In the genomic region with DNA sequence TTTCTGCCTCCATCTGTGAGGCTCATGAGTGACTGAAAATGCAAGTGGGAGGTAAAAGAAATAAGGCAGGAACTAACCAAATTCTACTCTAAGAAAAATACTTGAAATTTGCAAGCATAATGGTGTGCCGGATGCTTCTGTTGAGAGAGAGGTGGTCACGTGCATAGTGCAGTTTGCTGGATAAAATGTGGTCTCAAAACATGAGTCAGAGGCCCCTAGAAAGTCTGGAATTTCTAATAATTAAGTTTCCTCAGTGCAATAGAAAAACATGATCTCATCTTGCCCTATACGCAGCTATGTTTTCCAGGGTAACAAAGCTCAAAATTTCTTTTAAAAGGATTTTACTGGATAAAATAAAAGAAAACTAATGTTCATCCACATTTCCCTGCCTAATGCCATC, we compare ENCODE assay signal across 13 cellular contexts.
DNase-seq lines count a peak whose midpoint lies in the region; ATAC-seq, FAIRE-seq and TF ChIP-seq lines count a peak whose summit lies in the region.
"Had no signal": no experiment of that assay in that cellular context is flagged by ENCODE, and none has a peak within 500 bp of the region (broad histone marks: within the 10 kb centered on the region; RNA-seq: fewer than 3 reads in every experiment).

No MANE protein-coding gene starts in this region.

- no peak overlapping the region for H3K27ac ChIP-seq in endothelial cell of umbilical vein (ENCODE audit: insufficient read depth, low read depth, low read length)
- peak overlapping the region in 1 of 2 donors; percentile 42 for H3K27ac ChIP-seq in ascending aorta

- FAIRE-seq in endothelial cell of umbilical vein (lab: Jason Lieb, UNC) = no peak
- FAIRE-seq: G401.6 had no signal

- CTCF ChIA-PET in endothelial cell of umbilical vein (lab: Charles Lee) = no interaction called here

- H3K36me3 Mint-ChIP-seq in osteocyte (ENCODE audit: unreplicated experiment) (peaks cover 9% of the 10 kb centered on the region), nephron progenitor cell (ENCODE audit: low read depth) (peaks cover 14% of the 10 kb centered on the region)

- H3K9me1 ChIP-seq in endothelial cell of umbilical vein (replicated peaks; ENCODE audit: control insufficient read depth, extremely low read depth, insufficient read depth, low read length) = no peaks in the 10 kb centered on the region

- no peaks in the 10 kb centered on the region for H3K79me2 ChIP-seq in endothelial cell of umbilical vein (ENCODE audit: control insufficient read depth, insufficient read depth, low read length)

- BruUV-seq in endothelial cell of umbilical vein (replicated peaks; lab: Mats Ljungman, UMichigan) = no TSS peak

- peak overlapping the region; percentile 39 for H3K4me3 Mint-ChIP-seq in osteocyte (ENCODE audit: unreplicated experiment)
- H3K4me3 Mint-ChIP-seq in nephron progenitor cell = no peak overlapping the region
- H3K4me3 Mint-ChIP-seq: central memory CD8-positive, alpha-beta T cell; H9; stimulated activated naive CD8-positive, alpha-beta T cell treated with anti-CD3 and anti-CD28 coated beads, Interleukin-15, amount 100 ng/mL, for 72 hours had no signal

- no peaks in the 10 kb centered on the region for H3K27me3 Mint-ChIP-seq in osteocyte (ENCODE audit: unreplicated experiment)
- H3K27me3 Mint-ChIP-seq in nephron progenitor cell (ENCODE audit: low read depth, poor library complexity) = peaks cover 11% of the 10 kb centered on the region
- H3K27me3 Mint-ChIP-seq: central memory CD8-positive, alpha-beta T cell; stimulated activated naive CD8-positive, alpha-beta T cell treated with anti-CD3 and anti-CD28 coated beads, Interleukin-15, amount 100 ng/mL, for 72 hours had no signal

- no peak overlapping the region for H3K4me2 ChIP-seq in endothelial cell of umbilical vein (ENCODE audit: insufficient read depth, low read length)

- dilution Hi-C loops in endothelial cell of umbilical vein (cut with MboI; ENCODE audit: extremely low pct_ligation_motif_present, low sequenced_read_pairs) = no loop called here

- H3K9me3 ChIP-seq in endothelial cell of umbilical vein (replicated peaks; ENCODE audit: control insufficient read depth, insufficient read depth, low read length) (no peaks in the 10 kb centered on the region), ascending aorta (peaks cover 0 to 8% of the 10 kb centered on the region in 2 donors)

- H3K36me3 ChIP-seq in endothelial cell of umbilical vein (ENCODE audit: control insufficient read depth in 2 of 2, extremely low read depth in 1 of 2, insufficient read depth in 2 of 2, low read length in 2 of 2) (no peaks in the 10 kb centered on the region), ascending aorta (no peaks in the 10 kb centered on the region)

- TF ChIP-seq POLR2A in endothelial cell of umbilical vein (IDR thresholded peaks at IDR 0.05; ENCODE audit: low read depth, low read length) = no peak

- H3K27ac Mint-ChIP-seq in osteocyte (ENCODE audit: unreplicated experiment) (peak overlapping the region; percentile 93), nephron progenitor cell (no peak overlapping the region)
- H3K27ac Mint-ChIP-seq: H9; stimulated activated naive CD8-positive, alpha-beta T cell treated with anti-CD3 and anti-CD28 coated beads, Interleukin-15, amount 100 ng/mL, for 72 hours had no signal

- peak; percentile 48 for DNase-seq in Daoy (ENCODE audit: low read depth)
- peak; percentile 91 for DNase-seq in RPMI7951 (ENCODE audit: low read depth)
- DNase-seq in endothelial cell of umbilical vein (ENCODE audit: low read depth, low spot score) = peak; percentile 50
- DNase-seq in osteocyte (ENCODE audit: extremely low spot score, unreplicated experiment) = no peak
- DNase-seq in ascending aorta (ENCODE audit: low spot score in 2 of 2) = no peak
- DNase-seq in nephron progenitor cell = no peak
- DNase-seq in left lobe of liver (ENCODE audit: low spot score) = no peak
- DNase-seq: activated CD4-positive, alpha-beta T cell treated with anti-CD3 and anti-CD28 coated beads, Interleukin-2, amount 50 U/mL, for 48 hours; H9; stimulated activated naive CD8-positive, alpha-beta T cell treated with anti-CD3 and anti-CD28 coated beads, Interleukin-15, amount 100 ng/mL, for 72 hours had no signal

- no peaks in the 10 kb centered on the region for H4K20me1 ChIP-seq in endothelial cell of umbilical vein (replicated peaks; ENCODE audit: control insufficient read depth, extremely low read depth, insufficient read depth, low read length)

- POLR2A ChIA-PET in endothelial cell of umbilical vein (lab: Charles Lee) = no interaction called here

- ATAC-seq in GM19397 (IDR thresholded peaks at IDR 0.05; ENCODE audit: unreplicated experiment) (no peak), left lobe of liver (no peak)
- ATAC-seq: stimulated activated naive CD8-positive, alpha-beta T cell treated with anti-CD3 and anti-CD28 coated beads, Interleukin-15, amount 100 ng/mL, for 72 hours had no signal

- intact Hi-C loops in endothelial cell of umbilical vein (cut with micrococcal nuclease) = no loop called here
- intact Hi-C loops in ascending aorta (cut with DNase I) = loop anchor here (10.0 kb wide), 1 partner anchor 349 kb away; the partner anchor contains the start of gene ARID1B

- no peaks in the 10 kb centered on the region for H3K27me3 ChIP-seq in endothelial cell of umbilical vein (ENCODE audit: control insufficient read depth in 2 of 2, insufficient read depth in 2 of 2, low read length in 2 of 2)
- H3K27me3 ChIP-seq in ascending aorta = no peaks in the 10 kb centered on the region

- no peak overlapping the region for H3K4me3 ChIP-seq in endothelial cell of umbilical vein (replicated peaks in 1 of 3; ENCODE audit: insufficient read depth in 1 of 3, low read depth in 1 of 3, low read length in 3 of 3)
- H3K4me3 ChIP-seq in ascending aorta = no peak overlapping the region

- peaks cover 59% of the 10 kb centered on the region for H3K4me1 Mint-ChIP-seq in osteocyte (ENCODE audit: unreplicated experiment)
- peaks cover 21% of the 10 kb centered on the region for H3K4me1 Mint-ChIP-seq in nephron progenitor cell
- H3K4me1 Mint-ChIP-seq: H9 had no signal

- no peak overlapping the region for H2AFZ ChIP-seq in endothelial cell of umbilical vein (ENCODE audit: low read depth, low read length)

- H3K9ac ChIP-seq in endothelial cell of umbilical vein (replicated peaks; ENCODE audit: extremely low read depth, insufficient read depth, low read length) = no peak overlapping the region

- H3K4me1 ChIP-seq in endothelial cell of umbilical vein (ENCODE audit: control insufficient read depth, extremely low read depth, insufficient read depth, low read length) (no peaks in the 10 kb centered on the region), ascending aorta (no peaks in the 10 kb centered on the region)

- H3K9me3 Mint-ChIP-seq in osteocyte (ENCODE audit: unreplicated experiment) = peaks cover 21% of the 10 kb centered on the region
- H3K9me3 Mint-ChIP-seq in nephron progenitor cell = peaks cover 39% of the 10 kb centered on the region
- H3K9me3 Mint-ChIP-seq: central memory CD8-positive, alpha-beta T cell had no signal

- TF ChIP-seq CTCF in endothelial cell of umbilical vein (IDR thresholded peaks at IDR 0.05; ENCODE audit: extremely low read depth in 1 of 2, insufficient read depth in 1 of 2, low read depth in 1 of 2, low read length in 2 of 2) (no peak), osteocyte (IDR thresholded peaks at IDR 0.05) (no peak), ascending aorta (IDR thresholded peaks at IDR 0.05) (no peak), nephron progenitor cell (IDR thresholded peaks at IDR 0.05) (no peak)

TF ChIP-seq in endothelial cell of umbilical vein, 7 proteins besides CTCF, POLR2A, EP300 and RAD21:
- TF ChIP-seq FOS (IDR thresholded peaks at IDR 0.05; ENCODE audit: borderline replicate concordance, insufficient read depth, low read length) = peak; percentile 6
- TF ChIP-seq EZH2 (IDR thresholded peaks at IDR 0.05; ENCODE audit: borderline replicate concordance, low read depth, low read length, severe bottlenecking) = no peak
- TF ChIP-seq JUN (IDR thresholded peaks at IDR 0.05; ENCODE audit: borderline replicate concordance, insufficient read depth, insufficient read length, low read depth) = peak; percentile 26
TF ChIP-seq in endothelial cell of umbilical vein: peak in this region for 2.

Comparison
In these comparisons a context has a peak if more than half of its experiments do, and no peak if none do; other contexts are left out.
1. DNase-seq: peak in Daoy (single experiment), RPMI7951 (single experiment) and endothelial cell of umbilical vein (single experiment); none in osteocyte (single experiment), ascending aorta (0 of 2), nephron progenitor cell (single experiment) and left lobe of liver (single experiment).